18 cellular contexts compared by ENCODE assay signal in the genomic region with DNA sequence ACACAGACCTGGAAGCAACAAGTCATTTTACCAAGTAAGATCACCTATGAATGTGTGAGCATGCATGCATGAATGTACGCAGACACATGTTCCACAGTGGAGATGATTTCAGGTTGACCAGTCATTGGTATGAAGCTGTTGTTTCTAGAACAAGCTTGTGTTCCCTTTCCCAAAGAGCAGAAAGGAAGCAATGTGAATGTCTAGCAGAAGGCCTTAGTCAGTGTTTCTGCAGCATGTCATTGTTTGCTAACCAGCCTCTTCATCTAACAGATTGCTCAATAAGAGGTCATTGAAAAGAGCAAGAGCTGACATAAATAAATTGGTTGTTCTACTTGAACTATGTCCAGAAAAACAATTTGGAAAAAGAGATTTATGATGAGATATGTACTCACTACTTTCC.
A peak's percentile ranks its signal among the peaks of the same experiment; 100 is the strongest.
DNase-seq lines count a peak whose midpoint lies in the region; ATAC-seq, FAIRE-seq and TF ChIP-seq lines count a peak whose summit lies in the region.
"Had no signal": no experiment of that assay in that cellular context is flagged by ENCODE, and none has a peak within 500 bp of the region (broad histone marks: within the 10 kb centered on the region; RNA-seq: fewer than 3 reads in every experiment).

No MANE protein-coding gene starts in this region.

- H4K20me1 ChIP-seq in GM23338 (replicated peaks; ENCODE audit: insufficient read depth), result no peaks in the 10 kb centered on the region

- no peak overlapping the region for H3K9ac ChIP-seq in mesenchymal stem cell (ENCODE audit: low read length)

- H3K79me1 ChIP-seq in mesenchymal stem cell (replicated peaks; ENCODE audit: low read length, poor library complexity, severe bottlenecking), result no peaks in the 10 kb centered on the region

- H3K9me3 Mint-ChIP-seq in GM23338, result no peaks in the 10 kb centered on the region
- H3K9me3 Mint-ChIP-seq: activated CD8-positive, alpha-beta T cell treated with anti-CD3 and anti-CD28 coated beads for 36 hours had no signal

- H3K27ac Mint-ChIP-seq in GM23338, result no peak overlapping the region
- H3K27ac Mint-ChIP-seq: activated CD8-positive, alpha-beta T cell treated with anti-CD3 and anti-CD28 coated beads for 36 hours; CD8-positive, alpha-beta memory T cell; dendritic cell treated with granulocyte-macrophage colony-stimulating factor and Interleukin-4, amounts not matched to agents 40 ng/mL and 50 ng/mL, for 4 days; T-helper 2 cell treated with Interferon-gamma antibody and Interleukin-4, amounts not matched to agents 5 μg/mL and 100 μg/mL, for 36 hours had no signal

- H3K36me3 Mint-ChIP-seq in GM23338 (ENCODE audit: low read depth), result no peaks in the 10 kb centered on the region
- H3K36me3 Mint-ChIP-seq: CD8-positive, alpha-beta memory T cell had no signal

- H2AFZ ChIP-seq in mesenchymal stem cell (ENCODE audit: low read depth, low read length), result no peak overlapping the region
- H2AFZ ChIP-seq in GM23338, result no peak overlapping the region

- no peak overlapping the region for H2BK5ac ChIP-seq in mesenchymal stem cell (ENCODE audit: low read depth, low read length, poor library complexity, severe bottlenecking)

- H3K4ac ChIP-seq in mesenchymal stem cell (ENCODE audit: low read depth in 1 of 2, low read length in 2 of 2), result no peak overlapping the region

- H3K4me3 ChIP-seq in epithelial cell of proximal tubule (ENCODE audit: low read depth, low read length), result no peak overlapping the region
- no peak overlapping the region for H3K4me3 ChIP-seq in mesenchymal stem cell (ENCODE audit: insufficient read depth in 1 of 2, low read depth in 1 of 2, low read length in 2 of 2)
- no peak overlapping the region for H3K4me3 ChIP-seq in GM23338
- H3K4me3 ChIP-seq: stomach had no signal

- no peaks in the 10 kb centered on the region for H3K79me2 ChIP-seq in GM23338 (replicated peaks; ENCODE audit: insufficient read depth)

- FAIRE-seq in urothelium cell line (lab: Jason Lieb, UNC), result no peak

- H4K8ac ChIP-seq in mesenchymal stem cell (ENCODE audit: low read length), result no peak overlapping the region

- DNase-seq in EL, result peak; percentile 21
- DNase-seq in NCI-H226, result peak; percentile 13
- peak; percentile 89 for DNase-seq in epithelial cell of proximal tubule (ENCODE audit: low read depth)
- peak; percentile 77 for DNase-seq in mesenchymal stem cell
- no peak for DNase-seq in GM23338 (ENCODE audit: low spot score)
- no peak for DNase-seq in HK-2 (ENCODE audit: unreplicated experiment)
- DNase-seq in urothelium cell line (ENCODE audit: low spot score), result no peak
- no peak for DNase-seq in HT-29 (ENCODE audit: low spot score)
- DNase-seq: activated CD8-positive, alpha-beta T cell treated with anti-CD3 and anti-CD28 coated beads for 36 hours; activated naive CD4-positive, alpha-beta T cell treated with anti-CD3 and anti-CD28 coated beads, Interleukin-2, amount 50 U/mL, for 16 hours; CD8-positive, alpha-beta memory T cell; H7; mesendoderm; NCI-H2171; stomach had no signal

- WGBS in mesenchymal stem cell, result 97% methylated on average over 1 of the region's 1 CpG

- H3K27me3 ChIP-seq in mesenchymal stem cell (ENCODE audit: control insufficient read depth in 1 of 2, insufficient read depth in 1 of 2, low read length in 2 of 2), result no peaks in the 10 kb centered on the region
- no peaks in the 10 kb centered on the region for H3K27me3 ChIP-seq in GM23338 (ENCODE audit: insufficient read depth)
- H3K27me3 ChIP-seq: stomach had no signal

- ATAC-seq in GM23338, result no peak
- ATAC-seq: activated CD8-positive, alpha-beta T cell treated with anti-CD3 and anti-CD28 coated beads for 36 hours; Panc1 had no signal

- no peak overlapping the region for H2AK5ac ChIP-seq in mesenchymal stem cell (ENCODE audit: low read length, severe bottlenecking)

- no peak overlapping the region for H4K91ac ChIP-seq in mesenchymal stem cell (ENCODE audit: low read length)

- H2BK12ac ChIP-seq in mesenchymal stem cell (ENCODE audit: low read length in 2 of 2), result no peak overlapping the region

- H3K27me3 Mint-ChIP-seq in GM23338 (ENCODE audit: insufficient read depth, low read depth, poor library complexity), result no peaks in the 10 kb centered on the region
- H3K27me3 Mint-ChIP-seq: activated CD8-positive, alpha-beta T cell treated with anti-CD3 and anti-CD28 coated beads for 36 hours; dendritic cell treated with granulocyte-macrophage colony-stimulating factor and Interleukin-4, amounts not matched to agents 40 ng/mL and 50 ng/mL, for 4 days had no signal

- no peak overlapping the region for H3K27ac ChIP-seq in mesenchymal stem cell (ENCODE audit: low read length, poor library complexity, severe bottlenecking)
- H3K27ac ChIP-seq in GM23338 (ENCODE audit: low read depth), result no peak overlapping the region
- H3K27ac ChIP-seq: stomach had no signal

- no peaks in the 10 kb centered on the region for H3K36me3 ChIP-seq in mesenchymal stem cell (ENCODE audit: control insufficient read depth in 1 of 2, insufficient read depth in 2 of 2, low read depth in 1 of 2, low read length in 2 of 2)
- H3K36me3 ChIP-seq in GM23338 (ENCODE audit: insufficient read depth), result no peaks in the 10 kb centered on the region

- H3K14ac ChIP-seq in mesenchymal stem cell (ENCODE audit: low read length in 2 of 2), result no peak overlapping the region

- no peak overlapping the region for H2BK120ac ChIP-seq in mesenchymal stem cell (ENCODE audit: low read depth, low read length)

- TF ChIP-seq CTCF in epithelial cell of proximal tubule (conservative IDR thresholded peaks at IDR 0.05; ENCODE audit: low read depth, low read length) (no peak), GM23338 (conservative IDR thresholded peaks at IDR 0.05; ENCODE audit: low read depth in 2 of 2) (no peak)

- H3K4me2 ChIP-seq in mesenchymal stem cell (ENCODE audit: low read length, poor library complexity, severe bottlenecking) (no peak overlapping the region), GM23338 (no peak overlapping the region)

- no peak overlapping the region for H3K23ac ChIP-seq in mesenchymal stem cell (ENCODE audit: low read length in 2 of 2)

- H3K18ac ChIP-seq in mesenchymal stem cell (ENCODE audit: low read depth in 1 of 2, low read length in 2 of 2), result no peak overlapping the region

- H3F3A ChIP-seq in GM23338 (replicated peaks; ENCODE audit: low read depth), result no peaks in the 10 kb centered on the region

- no peak overlapping the region for H3K4me3 Mint-ChIP-seq in GM23338
- H3K4me3 Mint-ChIP-seq: activated CD8-positive, alpha-beta T cell treated with anti-CD3 and anti-CD28 coated beads for 36 hours; CD8-positive, alpha-beta memory T cell; dendritic cell treated with granulocyte-macrophage colony-stimulating factor and Interleukin-4, amounts not matched to agents 40 ng/mL and 50 ng/mL, for 4 days; T-helper 2 cell treated with Interferon-gamma antibody and Interleukin-4, amounts not matched to agents 5 μg/mL and 100 μg/mL, for 36 hours had no signal

- 0 out of 2 replicates have a peak, but pooled peaks cover 6% of the 10 kb centered on the region for H3K9me2 ChIP-seq in GM23338 (ENCODE audit: insufficient read depth)

- H3K4me1 ChIP-seq in mesenchymal stem cell (ENCODE audit: control insufficient read depth, insufficient read depth, low read depth, low read length) (no peaks in the 10 kb centered on the region), GM23338 (ENCODE audit: insufficient read depth) (no peaks in the 10 kb centered on the region)

- no peaks in the 10 kb centered on the region for H3K9me3 ChIP-seq in mesenchymal stem cell (ENCODE audit: control insufficient read depth, low read length)
- H3K9me3 ChIP-seq: stomach had no signal

- no peak overlapping the region for H2BK15ac ChIP-seq in mesenchymal stem cell (ENCODE audit: low read depth, poor library complexity, severe bottlenecking)

- H3K4me1 Mint-ChIP-seq in GM23338, result peaks cover 7% of the 10 kb centered on the region; the same call in 2 of the 3 replicates
- H3K4me1 Mint-ChIP-seq: CD8-positive, alpha-beta memory T cell had no signal

TF ChIP-seq in GM23338, 12 proteins besides CTCF, POLR2A, EP300 and RAD21:
- TF ChIP-seq NANOG (IDR thresholded peaks at IDR 0.05; ENCODE audit: borderline replicate concordance) (no peak), EZH2 (IDR thresholded peaks at IDR 0.05; ENCODE audit: low read depth, unreplicated experiment) (no peak), CREB1 (CRISPR knock-in tag; IDR thresholded peaks at IDR 0.05; ENCODE audit: low read depth) (no peak), STAT1 (IDR thresholded peaks at IDR 0.05; ENCODE audit: unreplicated experiment) (no peak)
- TF ChIP-seq, protein P1, sequence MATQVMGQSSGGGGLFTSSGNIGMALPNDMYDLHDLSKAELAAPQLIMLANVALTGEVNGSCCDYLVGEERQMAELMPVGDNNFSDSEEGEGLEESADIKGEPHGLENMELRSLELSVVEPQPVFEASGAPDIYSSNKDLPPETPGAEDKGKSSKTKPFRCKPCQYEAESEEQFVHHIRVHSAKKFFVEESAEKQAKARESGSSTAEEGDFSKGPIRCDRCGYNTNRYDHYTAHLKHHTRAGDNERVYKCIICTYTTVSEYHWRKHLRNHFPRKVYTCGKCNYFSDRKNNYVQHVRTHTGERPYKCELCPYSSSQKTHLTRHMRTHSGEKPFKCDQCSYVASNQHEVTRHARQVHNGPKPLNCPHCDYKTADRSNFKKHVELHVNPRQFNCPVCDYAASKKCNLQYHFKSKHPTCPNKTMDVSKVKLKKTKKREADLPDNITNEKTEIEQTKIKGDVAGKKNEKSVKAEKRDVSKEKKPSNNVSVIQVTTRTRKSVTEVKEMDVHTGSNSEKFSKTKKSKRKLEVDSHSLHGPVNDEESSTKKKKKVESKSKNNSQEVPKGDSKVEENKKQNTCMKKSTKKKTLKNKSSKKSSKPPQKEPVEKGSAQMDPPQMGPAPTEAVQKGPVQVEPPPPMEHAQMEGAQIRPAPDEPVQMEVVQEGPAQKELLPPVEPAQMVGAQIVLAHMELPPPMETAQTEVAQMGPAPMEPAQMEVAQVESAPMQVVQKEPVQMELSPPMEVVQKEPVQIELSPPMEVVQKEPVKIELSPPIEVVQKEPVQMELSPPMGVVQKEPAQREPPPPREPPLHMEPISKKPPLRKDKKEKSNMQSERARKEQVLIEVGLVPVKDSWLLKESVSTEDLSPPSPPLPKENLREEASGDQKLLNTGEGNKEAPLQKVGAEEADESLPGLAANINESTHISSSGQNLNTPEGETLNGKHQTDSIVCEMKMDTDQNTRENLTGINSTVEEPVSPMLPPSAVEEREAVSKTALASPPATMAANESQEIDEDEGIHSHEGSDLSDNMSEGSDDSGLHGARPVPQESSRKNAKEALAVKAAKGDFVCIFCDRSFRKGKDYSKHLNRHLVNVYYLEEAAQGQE (IDR thresholded peaks at IDR 0.05; ENCODE audit: unreplicated experiment), result no peak

Comparison
In these comparisons a context has a peak if more than half of its experiments do, and no peak if none do; other contexts are left out.
1. DNase-seq: peak in EL (single experiment), NCI-H226 (single experiment), epithelial cell of proximal tubule (single experiment) and mesenchymal stem cell (single experiment); none in GM23338 (single experiment), HK-2 (single experiment), urothelium cell line (single experiment) and HT-29 (single experiment).